18 cellular contexts compared by ENCODE assay signal in genomic region chr21:14241322-14241721, GRCh38. TPM values are rescaled to one million over a fixed set of nuclear protein-coding genes. Genes with fewer than 3 reads are reported as not detected.
"Had no signal": no experiment of that assay in that cellular context is flagged by ENCODE, and none has a peak within 500 bp of the region (broad histone marks: within the 10 kb centered on the region; RNA-seq: fewer than 3 reads in every experiment).

No MANE protein-coding gene starts in this region.

- DNase-seq: activated CD4-positive, alpha-beta T cell treated with anti-CD3 and anti-CD28 coated beads, Interleukin-2, amount 50 U/mL, for 4 hours; activated CD8-positive, alpha-beta memory T cell treated with anti-CD3 and anti-CD28 coated beads, Interleukin-2, amount 10 ng/mL, durations not matched to agents 7 days and 5 days; activated effector memory CD4-positive, alpha-beta T cell treated with Interleukin-2 at 50 U/mL for 16 hours; activated naive CD8-positive, alpha-beta T cell treated with anti-CD3 and anti-CD28 coated beads for 36 hours; activated T-cell treated with anti-CD3 and anti-CD28 coated beads, Interleukin-2, amount 50 U/mL, for 24 hours; aorta; lower lobe of right lung; midbrain; natural killer cell; posterior cingulate gyrus; stomach had no signal

- H3K27ac ChIP-seq: breast epithelium, esophagus muscularis mucosa, lower lobe of right lung, stomach, thoracic aorta had no signal

- H3K9me3 Mint-ChIP-seq: activated T-cell treated with anti-CD3 and anti-CD28 coated beads, Interleukin-2, amount 50 U/mL, for 24 hours had no signal

- H3K4me3 ChIP-seq: breast epithelium, esophagus muscularis mucosa, lower lobe of right lung, stomach, thoracic aorta had no signal

- H3K9me3 ChIP-seq: breast epithelium, esophagus muscularis mucosa, lower lobe of right lung, stomach, thoracic aorta had no signal

- H3K27ac Mint-ChIP-seq: activated CD8-positive, alpha-beta memory T cell treated with anti-CD3 and anti-CD28 coated beads, Interleukin-2, amount 10 ng/mL, durations not matched to agents 7 days and 5 days; activated naive CD8-positive, alpha-beta T cell treated with anti-CD3 and anti-CD28 coated beads for 36 hours; activated T-cell treated with anti-CD3 and anti-CD28 coated beads, Interleukin-2, amount 50 U/mL, for 24 hours; natural killer cell had no signal

- ATAC-seq: activated CD4-positive, CD25-positive, alpha-beta regulatory T cell treated with anti-CD3 and anti-CD28 coated beads, Interleukin-2, amount 50 U/mL, for 24 hours; activated CD8-positive, alpha-beta memory T cell treated with anti-CD3 and anti-CD28 coated beads, Interleukin-2, amount 10 ng/mL, durations not matched to agents 7 days and 5 days; lower lobe of right lung; natural killer cell had no signal

- H3K4me3 Mint-ChIP-seq: activated CD8-positive, alpha-beta memory T cell treated with anti-CD3 and anti-CD28 coated beads, Interleukin-2, amount 10 ng/mL, durations not matched to agents 7 days and 5 days; activated naive CD8-positive, alpha-beta T cell treated with anti-CD3 and anti-CD28 coated beads for 36 hours; activated T-cell treated with anti-CD3 and anti-CD28 coated beads, Interleukin-2, amount 50 U/mL, for 24 hours; natural killer cell had no signal

- H3K27me3 ChIP-seq: breast epithelium, esophagus muscularis mucosa, stomach had no signal

- H3K4me1 ChIP-seq: breast epithelium, esophagus muscularis mucosa, lower lobe of right lung, stomach had no signal

- H3K4me1 Mint-ChIP-seq: activated CD8-positive, alpha-beta memory T cell treated with anti-CD3 and anti-CD28 coated beads, Interleukin-2, amount 10 ng/mL, durations not matched to agents 7 days and 5 days; natural killer cell had no signal

- H3K27me3 Mint-ChIP-seq: activated naive CD8-positive, alpha-beta T cell treated with anti-CD3 and anti-CD28 coated beads for 36 hours; activated T-cell treated with anti-CD3 and anti-CD28 coated beads, Interleukin-2, amount 50 U/mL, for 24 hours had no signal

- H3K36me3 Mint-ChIP-seq: activated CD8-positive, alpha-beta memory T cell treated with anti-CD3 and anti-CD28 coated beads, Interleukin-2, amount 10 ng/mL, durations not matched to agents 7 days and 5 days; activated naive CD8-positive, alpha-beta T cell treated with anti-CD3 and anti-CD28 coated beads for 36 hours; natural killer cell had no signal

- H3K36me3 ChIP-seq: breast epithelium, esophagus muscularis mucosa, lower lobe of right lung, stomach, thoracic aorta had no signal

RNA-seq across cellular contexts. Expression of gene RBM11, which starts 25.4 kb away (rescaled TPM):
- total RNA-seq: skeletal muscle tissue had no signal

RNA-seq across cellular contexts. Expression of gene LIPI, which starts 30.6 kb away (rescaled TPM):
- total RNA-seq: activated CD8-positive, alpha-beta memory T cell treated with anti-CD3 and anti-CD28 coated beads, Interleukin-2, amount 10 ng/mL, durations not matched to agents 7 days and 5 days; activated naive CD8-positive, alpha-beta T cell treated with anti-CD3 and anti-CD28 coated beads for 36 hours; aorta; breast epithelium; esophagus muscularis mucosa; fibroblast of villous mesenchyme; lower lobe of right lung; natural killer cell; skeletal muscle tissue; stomach; thoracic aorta; urinary bladder had no signal
- polyA plus RNA-seq: aorta, stomach, urinary bladder had no signal
